ENCODE assay signal across 14 cellular contexts in genomic region chr18:2955966-2956521, GRCh38. TPM values are rescaled to one million over a fixed set of nuclear protein-coding genes. Genes with fewer than 3 reads are reported as not detected.
DNase-seq lines count a peak whose midpoint lies in the region; ATAC-seq lines count a peak whose summit lies in the region.
"Had no signal": no experiment of that assay in that cellular context is flagged by ENCODE, and none has a peak within 500 bp of the region (broad histone marks: within the 10 kb centered on the region; RNA-seq: fewer than 3 reads in every experiment).

No MANE protein-coding gene starts in this region.

- H3K4me1 ChIP-seq in CD8-positive, alpha-beta memory T cell (ENCODE audit: insufficient read depth, low read length), result peaks cover 71% of the 10 kb centered on the region

- peaks cover 32% of the 10 kb centered on the region for H3K36me3 ChIP-seq in CD8-positive, alpha-beta memory T cell (ENCODE audit: insufficient read depth, low read length)
- H3K36me3 ChIP-seq: prostate gland had no signal

- no peaks in the 10 kb centered on the region for H3K27me3 ChIP-seq in CD8-positive, alpha-beta memory T cell (ENCODE audit: insufficient read depth, low read length, poor library complexity, severe bottlenecking)
- H3K27me3 ChIP-seq: BLaER1 had no signal

- H3K9me3 Mint-ChIP-seq in CD8-positive, alpha-beta memory T cell, result no peaks in the 10 kb centered on the region
- no peaks in the 10 kb centered on the region for H3K9me3 Mint-ChIP-seq in activated naive CD8-positive, alpha-beta T cell (ENCODE audit: low read depth)
- no peaks in the 10 kb centered on the region for H3K9me3 Mint-ChIP-seq in memory B cell
- H3K9me3 Mint-ChIP-seq: WTC11 had no signal

- DNase-seq in AG08395 (ENCODE audit: low spot score), result peak; percentile 57
- peak in 2 of 5 donors; percentile 23 to 61 for DNase-seq in CD8-positive, alpha-beta memory T cell
- DNase-seq in memory B cell (ENCODE audit: low spot score in 2 of 2), result no peak
- no peak for DNase-seq in superior temporal gyrus (ENCODE audit: extremely low spot score)
- no peak for DNase-seq in left ventricle myocardium superior
- DNase-seq: activated gamma-delta T cell treated with Interleukin-2 at 50 U/mL for 16 hours; NCI-H2107; NK-92 treated with Interleukin-12 subunit alpha and Interleukin-12 subunit beta, amount 100 ng/mL, for 24 hours had no signal

- H3K4me1 Mint-ChIP-seq in CD8-positive, alpha-beta memory T cell, result peaks cover 71 to 89% (median 77%) of the 10 kb centered on the region in 3 donors
- H3K4me1 Mint-ChIP-seq in activated naive CD8-positive, alpha-beta T cell (ENCODE audit: low read depth), result peaks cover 81% of the 10 kb centered on the region
- H3K4me1 Mint-ChIP-seq in memory B cell, result peaks cover 26% of the 10 kb centered on the region
- H3K4me1 Mint-ChIP-seq: WTC11 had no signal

- H3K4me3 ChIP-seq in CD8-positive, alpha-beta memory T cell (ENCODE audit: low read length), result peak overlapping the region; percentile 2
- H3K4me3 ChIP-seq: BLaER1, prostate gland had no signal

- peaks cover 12 to 62% (median 22%) of the 10 kb centered on the region in 3 donors for H3K36me3 Mint-ChIP-seq in CD8-positive, alpha-beta memory T cell
- H3K36me3 Mint-ChIP-seq in activated naive CD8-positive, alpha-beta T cell, result peaks cover 22% of the 10 kb centered on the region
- peaks cover 22% of the 10 kb centered on the region for H3K36me3 Mint-ChIP-seq in memory B cell

- peak overlapping the region; percentile 92 to 99 (median 95) for H3K27ac Mint-ChIP-seq in CD8-positive, alpha-beta memory T cell
- peak overlapping the region; percentile 97 for H3K27ac Mint-ChIP-seq in activated naive CD8-positive, alpha-beta T cell
- peak overlapping the region; percentile 97 for H3K27ac Mint-ChIP-seq in memory B cell
- H3K27ac Mint-ChIP-seq: WTC11 had no signal

- POLR2A ChIA-PET in CD8-positive, alpha-beta memory T cell (lab: Charles Lee), result interaction anchor here (0.7 to 2.1 kb wide), 8 partner anchors 8 to 306 kb away, joined by 3 to 12 read pairs (median 3); partner anchors contain the start of genes MYL12A and MYL12B

- H3K27me3 Mint-ChIP-seq in CD8-positive, alpha-beta memory T cell, result no peaks in the 10 kb centered on the region
- H3K27me3 Mint-ChIP-seq in activated naive CD8-positive, alpha-beta T cell, result no peaks in the 10 kb centered on the region
- H3K27me3 Mint-ChIP-seq in memory B cell, result no peaks in the 10 kb centered on the region

- peak overlapping the region; percentile 75 to 86 (median 80) for H3K4me3 Mint-ChIP-seq in CD8-positive, alpha-beta memory T cell
- H3K4me3 Mint-ChIP-seq in activated naive CD8-positive, alpha-beta T cell, result peak overlapping the region; percentile 67
- H3K4me3 Mint-ChIP-seq in memory B cell, result peak overlapping the region; percentile 53
- H3K4me3 Mint-ChIP-seq: WTC11 had no signal

- H3K9me3 ChIP-seq in CD8-positive, alpha-beta memory T cell (ENCODE audit: low read length), result no peaks in the 10 kb centered on the region
- H3K9me3 ChIP-seq: BLaER1, prostate gland had no signal

- CTCF ChIA-PET in CD8-positive, alpha-beta memory T cell (lab: Charles Lee), result interaction anchor here (0.9 to 8.2 kb wide), 10 partner anchors 9 to 173 kb away, joined by 3 to 77 read pairs (median 7); no protein-coding TSS in a partner anchor

- intact Hi-C loops in left ventricle myocardium superior (cut with micrococcal nuclease), result no loop called here

- H3K27ac ChIP-seq in CD8-positive, alpha-beta memory T cell (ENCODE audit: low read depth, low read length), result peak overlapping the region; percentile 4
- H3K27ac ChIP-seq: BLaER1, prostate gland had no signal

- ATAC-seq in memory B cell (ENCODE audit: low read depth), result no peak
- no peak for ATAC-seq in GM19455 (IDR thresholded peaks at IDR 0.05; ENCODE audit: unreplicated experiment)
- no peak for ATAC-seq in HG02885 (IDR thresholded peaks at IDR 0.05; ENCODE audit: poor library complexity, unreplicated experiment)
- no peak for ATAC-seq in left ventricle myocardium superior
- ATAC-seq: WTC11 had no signal

RNA-seq across cellular contexts. Expression of gene LPIN2, which starts 56.9 kb away (rescaled TPM):
- total RNA-seq in CD8-positive, alpha-beta memory T cell, result 10 to 100 TPM; 82.9 to 83.2 TPM
- 68.6 TPM for polyA plus RNA-seq in CD8-positive, alpha-beta memory T cell
- 10.6 TPM for total RNA-seq in left ventricle myocardium superior
